15 cellular contexts compared by ENCODE assay signal in genomic region chr7:13181221-13181620, GRCh38.
DNase-seq lines count a peak whose midpoint lies in the region; ATAC-seq and TF ChIP-seq lines count a peak whose summit lies in the region.
"Had no signal": no experiment of that assay in that cellular context is flagged by ENCODE, and none has a peak within 500 bp of the region (broad histone marks: within the 10 kb centered on the region; RNA-seq: fewer than 3 reads in every experiment).

No MANE protein-coding gene starts in this region.

- no peaks in the 10 kb centered on the region for H3K27me3 ChIP-seq in upper lobe of right lung
- H3K27me3 ChIP-seq: colonic mucosa, neutrophil, vagina had no signal

- TF ChIP-seq CTCF in upper lobe of right lung (IDR thresholded peaks at IDR 0.05): no peak

- H3K4me1 ChIP-seq in upper lobe of right lung: no peaks in the 10 kb centered on the region
- H3K4me1 ChIP-seq: colonic mucosa, vagina had no signal

- H3K36me3 ChIP-seq in upper lobe of right lung: no peaks in the 10 kb centered on the region
- H3K36me3 ChIP-seq: colonic mucosa, neutrophil, vagina had no signal

- ATAC-seq in HG02852 (IDR thresholded peaks at IDR 0.05; ENCODE audit: unreplicated experiment): no peak
- ATAC-seq in GM19351 (IDR thresholded peaks at IDR 0.05; ENCODE audit: unreplicated experiment): no peak
- no peak for ATAC-seq in upper lobe of right lung
- no peak for ATAC-seq in GM21528 (IDR thresholded peaks at IDR 0.05; ENCODE audit: low FRiP score, unreplicated experiment)
- ATAC-seq: activated CD8-positive, alpha-beta T cell treated with anti-CD3 and anti-CD28 coated beads for 36 hours had no signal

- H3K4me3 ChIP-seq in upper lobe of right lung: no peak overlapping the region
- H3K4me3 ChIP-seq: colonic mucosa, vagina had no signal

- intact Hi-C loops in upper lobe of right lung (cut with DNase I): no loop called here

- H3K9me3 ChIP-seq in upper lobe of right lung: no peaks in the 10 kb centered on the region
- H3K9me3 ChIP-seq: colonic mucosa, neutrophil, vagina had no signal

- DNase-seq in Ammon's horn (ENCODE audit: low spot score) (peak; percentile 24), M059J (ENCODE audit: low read depth) (peak; percentile 65), NCI-H524 (lab: John Stamatoyannopoulos, UW) (peak; percentile 61 to 86), glomerular visceral epithelial cell (ENCODE audit: extremely low spot score) (peak; percentile 1), upper lobe of right lung (no peak)
- DNase-seq: activated CD8-positive, alpha-beta T cell treated with anti-CD3 and anti-CD28 coated beads for 36 hours; activated naive CD4-positive, alpha-beta T cell treated with anti-CD3 and anti-CD28 coated beads, Interleukin-2, amount 50 U/mL, for 16 hours; colonic mucosa; kidney; T-helper 2 cell had no signal

- no peak overlapping the region for H3K27ac ChIP-seq in upper lobe of right lung
- H3K27ac ChIP-seq: colonic mucosa, neutrophil, vagina had no signal
